In genomic region chr10:125158528-125159485, GRCh38 we compare ENCODE assay signal across 8 cellular contexts. TPM values are rescaled to one million over a fixed set of nuclear protein-coding genes. Genes with fewer than 3 reads are reported as not detected.
DNase-seq lines count a peak whose midpoint lies in the region; ATAC-seq, FAIRE-seq and TF ChIP-seq lines count a peak whose summit lies in the region.

No MANE protein-coding gene starts in this region.

- no TSS peak for BruUV-seq in HepG2 (replicated peaks; lab: Mats Ljungman, UMichigan)

- in situ Hi-C loops in HepG2 (cut with HindIII; ENCODE audit: extremely low pct_ligation_motif_present, low pct_unique_long_range_greater_than_20kb) = no loop called here

- H2AFZ ChIP-seq in ACC112 (ENCODE audit: low read length, unreplicated experiment) = peak overlapping the region; percentile 75
- no peak overlapping the region for H2AFZ ChIP-seq in HepG2 (ENCODE audit: low read length)

- H3K9me3 ChIP-seq in HepG2 (ENCODE audit: low read length) (no peaks in the 10 kb centered on the region), stomach (no peaks in the 10 kb centered on the region)

- POLR2A ChIA-PET in HepG2 (lab: Yijun Ruan, JAX) = no interaction called here

- H3K27ac Mint-ChIP-seq in dendritic cell treated with granulocyte-macrophage colony-stimulating factor and Interleukin-4, amounts not matched to agents 40 ng/mL and 50 ng/mL, for 4 days = peak overlapping the region; percentile 89

- peaks cover 60% of the 10 kb centered on the region for H3K79me2 ChIP-seq in ACC112 (ENCODE audit: control insufficient read depth, insufficient read depth, low read length, unreplicated experiment)
- H3K79me2 ChIP-seq in HepG2 (ENCODE audit: insufficient read depth, low read length) = no peaks in the 10 kb centered on the region

- no peak for TF ChIP-seq POLR2A in HepG2 (IDR thresholded peaks at IDR 0.05; ENCODE audit: insufficient read depth in 1 of 2, low read depth in 2 of 2, low read length in 2 of 2)
- TF ChIP-seq POLR2A in stomach (IDR thresholded peaks at IDR 0.05) = no peak

- peak overlapping the region; percentile 36 for H3K4me2 ChIP-seq in HepG2 (ENCODE audit: low read depth, low read length)

- H3K4me3 ChIP-seq in ACC112 (ENCODE audit: low read depth, low read length) (peak overlapping the region; percentile 95), GM08714 (ENCODE audit: low read length) (peak overlapping the region; percentile 60), HepG2 (replicated peaks in 1 of 3; ENCODE audit: insufficient read depth in 1 of 3, low read depth in 2 of 3, low read length in 3 of 3) (peak overlapping the region in 2 of 3 experiments; percentile 6 to 55; a peak in 1 of 6 replicates), stomach (peak overlapping the region; percentile 78 to 92 (median 88))

- H3K36me3 ChIP-seq in ACC112 (ENCODE audit: insufficient read depth, low read length) (no peaks in the 10 kb centered on the region), HepG2 (replicated peaks in 1 of 2; ENCODE audit: control insufficient read depth in 1 of 2, insufficient read depth in 2 of 2, low read length in 2 of 2) (no peaks in the 10 kb centered on the region), stomach (no peaks in the 10 kb centered on the region)

- no peaks in the 10 kb centered on the region for H3K36me3 Mint-ChIP-seq in dendritic cell treated with granulocyte-macrophage colony-stimulating factor and Interleukin-4, amounts not matched to agents 40 ng/mL and 50 ng/mL, for 4 days (ENCODE audit: low read depth)

- peak; percentile 39 for DNase-seq in RCC 7860 (ENCODE audit: low spot score)
- DNase-seq in HepG2 (ENCODE audit: low spot score) = no peak
- DNase-seq in stomach = peak; percentile 53
- no peak for DNase-seq in NCI-H187 treated with DMSO at 0.1 percent for 48 hours (lab: John Stamatoyannopoulos, UW)
- no peak for DNase-seq in DMS153 (lab: John Stamatoyannopoulos, UW)

- peaks cover 36% of the 10 kb centered on the region for H3K4me1 Mint-ChIP-seq in dendritic cell treated with granulocyte-macrophage colony-stimulating factor and Interleukin-4, amounts not matched to agents 40 ng/mL and 50 ng/mL, for 4 days (ENCODE audit: low read depth)

- H3K9me3 Mint-ChIP-seq in dendritic cell treated with granulocyte-macrophage colony-stimulating factor and Interleukin-4, amounts not matched to agents 40 ng/mL and 50 ng/mL, for 4 days = no peaks in the 10 kb centered on the region

- peak; percentile 62 for ATAC-seq in HepG2

- no peak for TF ChIP-seq EP300 in HepG2 (IDR thresholded peaks at IDR 0.05; ENCODE audit: low read depth in 2 of 2, low read length in 2 of 2)
- TF ChIP-seq EP300 in HepG2 (CRISPR knock-in tag; IDR thresholded peaks at IDR 0.05; ENCODE audit: borderline replicate concordance) = no peak
- TF ChIP-seq EP300 in stomach (IDR thresholded peaks at IDR 0.05) = no peak

- no peak for TF ChIP-seq RAD21 in HepG2 (CRISPR knock-in tag; IDR thresholded peaks at IDR 0.05)

- FAIRE-seq in RCC 7860 (lab: Jason Lieb, UNC) = no peak
- FAIRE-seq in HepG2 (lab: Jason Lieb, UNC) = no peak

- CTCF ChIA-PET in HepG2 (lab: Yijun Ruan, JAX; ENCODE audit: low intra/inter-chr PET ratio, low total read pairs) = no interaction called here

- H3K4me3 Mint-ChIP-seq in dendritic cell treated with granulocyte-macrophage colony-stimulating factor and Interleukin-4, amounts not matched to agents 40 ng/mL and 50 ng/mL, for 4 days = peak overlapping the region; percentile 87

- H4K20me1 ChIP-seq in HepG2 (ENCODE audit: insufficient read depth, low read length) = no peaks in the 10 kb centered on the region

- no peak overlapping the region for H3K9ac ChIP-seq in HepG2 (ENCODE audit: insufficient read depth, low read depth, low read length)

- peak overlapping the region; percentile 80 for H3K27ac ChIP-seq in ACC112 (ENCODE audit: low read depth, low read length)
- no peak overlapping the region for H3K27ac ChIP-seq in HepG2 (ENCODE audit: extremely low read length, insufficient read depth, low read length)
- peak overlapping the region; percentile 96 to 100 (median 98) for H3K27ac ChIP-seq in stomach

- intact Hi-C loops in dendritic cell treated with granulocyte-macrophage colony-stimulating factor and Interleukin-4, amounts not matched to agents 40 ng/mL and 50 ng/mL, for 4 days (cut with micrococcal nuclease) = loop anchor here (1.0 to 10.0 kb wide), 4 partner anchors 11 to 562 kb away; no protein-coding TSS in a partner anchor
- intact Hi-C loops in HepG2 (cut with micrococcal nuclease; ENCODE audit: unreplicated experiment) (no loop called here), stomach (cut with DNase I; ENCODE audit: low total_unique reads) (no loop called here)

- TF ChIP-seq CTCF in HepG2 (CRISPR knock-in tag; IDR thresholded peaks at IDR 0.05) (no peak), stomach (IDR thresholded peaks at IDR 0.05) (no peak)

- 14% methylated on average over 19 of the region's 117 CpGs for WGBS in HepG2 (ENCODE audit: low lambda C conversion rate)
- 0 to 1% (median 1%) methylated on average over 37 to 117 of the region's 117 CpGs for WGBS in stomach, 5 donors

- H3K4me1 ChIP-seq in ACC112 (ENCODE audit: control insufficient read depth, insufficient read depth, low read length, unreplicated experiment) (peaks cover 39% of the 10 kb centered on the region), HepG2 (ENCODE audit: insufficient read depth, low read length) (peaks cover 6% of the 10 kb centered on the region; the same call in 1 of the 2 replicates), stomach (peaks cover 39 to 60% (median 50%) of the 10 kb centered on the region in 4 donors)

- H3K27me3 Mint-ChIP-seq in dendritic cell treated with granulocyte-macrophage colony-stimulating factor and Interleukin-4, amounts not matched to agents 40 ng/mL and 50 ng/mL, for 4 days = peaks cover 13% of the 10 kb centered on the region

- no peaks in the 10 kb centered on the region for H3K27me3 ChIP-seq in ACC112 (ENCODE audit: insufficient read depth, low read length)
- peaks cover 6 to 70% of the 10 kb centered on the region in 2 experiments for H3K27me3 ChIP-seq in HepG2 (ENCODE audit: control insufficient read depth in 1 of 2, insufficient read depth in 2 of 2, low read length in 2 of 2)
- H3K27me3 ChIP-seq in stomach = no peaks in the 10 kb centered on the region

TF ChIP-seq in HepG2, 621 proteins besides CTCF, POLR2A, EP300 and RAD21:
- no peak for TF ChIP-seq SOX5 (CRISPR knock-in tag; IDR thresholded peaks at IDR 0.05; ENCODE audit: borderline replicate concordance)
- TF ChIP-seq EZH2 (conservative IDR thresholded peaks at IDR 0.05; ENCODE audit: low read depth, low read length) = peak; percentile 99

RNA-seq across cellular contexts. Expression of gene CTBP2, which starts 1.6 kb away (rescaled TPM):
- total RNA-seq in HepG2 (2016; rRNA removed; fragmentation: Illumina TruSeq; extraction: Trizol) (not detected in 2 replicates), stomach (100 to 1,000 TPM in 2 of 5 donors, 10 to 100 TPM in 3; 58.6 to 169 (median 80.5) TPM)
- total RNA-seq in HepG2 (2016; cell fraction: cytosol; rRNA removed; fragmentation: Illumina TruSeq; extraction: Trizol; ENCODE audit: low read depth) = not detected in 2 replicates
- not detected in 2 replicates for total RNA-seq in HepG2 (2016; cell fraction: insoluble cytoplasmic fraction; rRNA removed; fragmentation: Illumina TruSeq; extraction: Trizol)
- not detected in 2 replicates for total RNA-seq in HepG2 (2016; cell fraction: membrane; rRNA removed; fragmentation: Illumina TruSeq; extraction: Trizol)
- not detected in 2 replicates for total RNA-seq in HepG2 (2016; cell fraction: nucleus; rRNA removed; fragmentation: Illumina TruSeq; extraction: Trizol)
- polyA plus RNA-seq in HepG2 (2011; rRNA removed) (0.08 TPM in 1 of 2 replicates, not detected in the other), stomach (10 to 100 TPM; 21.3 to 41.2 (median 34.6) TPM)
- 0.04 and 0.05 TPM in 2 replicates for polyA plus RNA-seq in HepG2 (2011; cell fraction: cytosol; rRNA removed)
- 0.02 TPM in 1 of 2 replicates, not detected in the other for polyA plus RNA-seq in HepG2 (2011; cell fraction: nucleus; rRNA removed)
- polyA plus RNA-seq in HepG2 (2012) = 0.08 TPM in 2 replicates
- not detected in 2 replicates for polyA plus RNA-seq in HepG2 (2016; cell fraction: cytosol; fragmentation: Illumina TruSeq; extraction: Trizol; ENCODE audit: low read depth)
- polyA plus RNA-seq in HepG2 (2016; cell fraction: insoluble cytoplasmic fraction; fragmentation: Illumina TruSeq; extraction: Trizol; ENCODE audit: low read depth) = not detected in 2 replicates
- polyA plus RNA-seq in HepG2 (2016; cell fraction: membrane; fragmentation: Illumina TruSeq; extraction: Trizol; ENCODE audit: low read depth) = not detected in 2 replicates
- not detected in 2 replicates for polyA plus RNA-seq in HepG2 (2016; cell fraction: nucleus; fragmentation: Illumina TruSeq; extraction: Trizol; ENCODE audit: insufficient read depth, low read depth)
- polyA minus RNA-seq in HepG2 (2011; rRNA and poly(A)+ RNA removed; ENCODE audit: low replicate concordance) = 1.2 and 101 TPM in 2 replicates
- 0.49 and 0.53 TPM in 2 replicates for polyA minus RNA-seq in HepG2 (2011; cell fraction: cytosol; rRNA and poly(A)+ RNA removed)
- 0.39 TPM in 1 of 2 replicates, not detected in the other for polyA minus RNA-seq in HepG2 (2011; cell fraction: nucleus; rRNA and poly(A)+ RNA removed)

Comparison
In these comparisons a context has a peak if more than half of its experiments do, and no peak if none do; other contexts are left out.
1. H3K4me3 ChIP-seq: peak in every context shown above with its lines; median percentile 95 in ACC112; 88 in stomach; 60 in GM08714; 30 in HepG2.
2. DNase-seq: peak in RCC 7860 (single experiment) and stomach (single experiment); none in HepG2 (single experiment), NCI-H187 treated with DMSO at 0.1 percent for 48 hours (single experiment) and DMS153 (single experiment).
3. RNA of gene CTBP2, which starts 1.6 kb away (total RNA-seq): 58.6 to 169 TPM in stomach; not detected in HepG2; every median in the first group is over 10 times any median in the second.